15 cellular contexts compared by ENCODE assay signal in genomic region chr21:42855143-42855936, GRCh38.
"Had no signal": no experiment of that assay in that cellular context is flagged by ENCODE, and none has a peak within 500 bp of the region (broad histone marks: within the 10 kb centered on the region; RNA-seq: fewer than 3 reads in every experiment).

No MANE protein-coding gene starts in this region.

- H3K4me3 Mint-ChIP-seq: activated CD4-positive, alpha-beta T cell treated with anti-CD3 and anti-CD28 coated beads, Interleukin-2, amount 10 ng/mL, durations not matched to agents 24 days and 14 days; activated CD8-positive, alpha-beta T cell treated with anti-CD3 and anti-CD28 coated beads, Interleukin-2, amount 10 ng/mL, durations not matched to agents 7 days and 5 days; activated naive CD4-positive, alpha-beta T cell treated with anti-CD3 and anti-CD28 coated beads for 36 hours; activated T-cell treated with anti-CD3 and anti-CD28 coated beads, Interleukin-2, amount 50 U/mL, for 24 hours; brain; endodermal cell; naive thymus-derived CD8-positive, alpha-beta T cell; T-cell had no signal

- H3K4me3 ChIP-seq: colonic mucosa, heart left ventricle had no signal

- DNase-seq: activated CD4-positive, alpha-beta T cell treated with anti-CD3 and anti-CD28 coated beads, Interleukin-2, amount 10 ng/mL, durations not matched to agents 24 days and 14 days; activated CD4-positive, CD25-positive, alpha-beta regulatory T cell; activated CD8-positive, alpha-beta T cell treated with anti-CD3 and anti-CD28 coated beads, Interleukin-2, amount 10 ng/mL, durations not matched to agents 7 days and 5 days; activated naive CD4-positive, alpha-beta T cell treated with anti-CD3 and anti-CD28 coated beads for 36 hours; activated T-cell treated with anti-CD3 and anti-CD28 coated beads, Interleukin-2, amount 50 U/mL, for 24 hours; central memory CD4-positive, alpha-beta T cell; colonic mucosa; endodermal cell; heart left ventricle; kidney glomerular epithelial cell; stimulated activated naive CD4-positive, alpha-beta T cell; T-cell; T-helper 9 cell had no signal

- H3K9me3 Mint-ChIP-seq: activated CD4-positive, alpha-beta T cell treated with anti-CD3 and anti-CD28 coated beads, Interleukin-2, amount 10 ng/mL, durations not matched to agents 24 days and 14 days; activated naive CD4-positive, alpha-beta T cell treated with anti-CD3 and anti-CD28 coated beads for 36 hours; activated T-cell treated with anti-CD3 and anti-CD28 coated beads, Interleukin-2, amount 50 U/mL, for 24 hours; brain; endodermal cell; naive thymus-derived CD8-positive, alpha-beta T cell; T-cell had no signal

- H3K4me1 Mint-ChIP-seq: endodermal cell, T-cell had no signal

- H3K27ac ChIP-seq: colonic mucosa, heart left ventricle had no signal

- ATAC-seq: activated CD8-positive, alpha-beta T cell treated with anti-CD3 and anti-CD28 coated beads, Interleukin-2, amount 10 ng/mL, durations not matched to agents 7 days and 5 days; heart left ventricle; naive thymus-derived CD8-positive, alpha-beta T cell; T-cell had no signal

- H3K27me3 Mint-ChIP-seq: activated CD4-positive, alpha-beta T cell treated with anti-CD3 and anti-CD28 coated beads, Interleukin-2, amount 10 ng/mL, durations not matched to agents 24 days and 14 days; activated T-cell treated with anti-CD3 and anti-CD28 coated beads, Interleukin-2, amount 50 U/mL, for 24 hours; brain; naive thymus-derived CD8-positive, alpha-beta T cell; T-cell had no signal

- H3K27ac Mint-ChIP-seq: activated CD8-positive, alpha-beta T cell treated with anti-CD3 and anti-CD28 coated beads, Interleukin-2, amount 10 ng/mL, durations not matched to agents 7 days and 5 days; activated naive CD4-positive, alpha-beta T cell treated with anti-CD3 and anti-CD28 coated beads for 36 hours; activated T-cell treated with anti-CD3 and anti-CD28 coated beads, Interleukin-2, amount 50 U/mL, for 24 hours; endodermal cell had no signal

- H3K9me3 ChIP-seq: colonic mucosa, heart left ventricle had no signal

- H3K4me1 ChIP-seq: colonic mucosa, heart left ventricle had no signal

- H3K27me3 ChIP-seq: colonic mucosa, heart left ventricle had no signal
